In the genomic region with DNA sequence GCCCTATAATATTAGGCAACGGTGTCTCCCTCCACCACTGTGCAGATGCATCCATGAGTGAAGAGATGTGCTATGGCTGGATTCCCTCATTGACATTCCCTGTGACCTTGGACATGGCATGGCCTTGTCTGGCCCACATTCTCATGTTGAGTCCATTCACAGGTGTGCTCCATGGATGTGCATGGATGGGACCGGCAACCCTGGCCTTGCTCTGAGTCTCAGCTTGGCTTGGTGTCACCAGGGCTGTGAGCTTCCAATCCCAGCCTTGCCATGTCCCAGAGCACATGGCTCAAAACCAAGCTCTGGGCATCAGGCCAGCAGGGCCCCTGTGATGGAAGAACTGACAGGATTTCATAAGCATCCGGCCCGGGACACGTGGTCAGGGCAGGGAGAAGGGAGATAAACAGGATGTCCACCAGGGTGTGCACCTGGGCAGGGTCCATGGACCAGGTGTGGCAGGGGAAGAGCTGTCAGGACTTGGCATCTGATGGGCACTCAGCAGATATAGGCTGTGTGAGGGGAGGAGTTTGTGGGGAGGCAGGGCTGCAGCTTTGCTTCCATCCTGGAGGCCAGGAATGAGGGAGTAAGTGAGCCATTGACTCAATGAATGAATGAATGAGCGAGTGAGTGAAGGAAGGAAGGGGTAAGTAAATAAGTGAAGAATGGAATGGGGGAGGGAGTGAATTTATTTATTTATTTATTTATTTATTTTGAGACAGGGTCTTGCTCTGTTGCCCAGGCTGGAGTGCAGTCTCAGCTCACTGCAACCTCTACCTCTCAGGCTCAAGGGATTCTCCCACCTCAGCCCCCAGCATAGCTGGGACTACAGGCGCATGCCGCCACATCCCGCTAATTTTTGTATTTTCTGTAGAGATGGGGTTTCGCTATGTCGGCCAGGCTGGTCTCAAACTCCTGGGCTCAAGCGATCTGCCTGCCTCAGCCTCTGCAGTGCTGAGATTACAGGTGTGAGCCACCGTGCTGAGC, we compare ENCODE assay signal across 1 cellular context.
TF ChIP-seq lines count a peak whose summit lies in the region.

No MANE protein-coding gene starts in this region.

TF ChIP-seq in H1, 55 proteins besides CTCF, POLR2A, EP300 and RAD21:
- TF ChIP-seq TCF12 (IDR thresholded peaks at IDR 0.05; ENCODE audit: low read depth, low read length), result no peak
- TF ChIP-seq SP4 (IDR thresholded peaks at IDR 0.05; ENCODE audit: low read length), result no peak
- TF ChIP-seq, protein P1, sequence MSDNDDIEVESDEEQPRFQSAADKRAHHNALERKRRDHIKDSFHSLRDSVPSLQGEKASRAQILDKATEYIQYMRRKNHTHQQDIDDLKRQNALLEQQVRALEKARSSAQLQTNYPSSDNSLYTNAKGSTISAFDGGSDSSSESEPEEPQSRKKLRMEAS (IDR thresholded peaks at IDR 0.05), result peak; percentile 58
- no peak for TF ChIP-seq POLR2AphosphoS5 (IDR thresholded peaks at IDR 0.05; ENCODE audit: low read depth, low read length)
- TF ChIP-seq SIN3A (conservative IDR thresholded peaks at IDR 0.05 in 1 of 2, IDR thresholded peaks at IDR 0.05 in 1 of 2; ENCODE audit: low read depth in 1 of 2, low read length in 2 of 2), result 0 out of 4 replicates have a peak, but pooled peaks of 1 of the 2 experiments have one; percentile 24
- no peak for TF ChIP-seq ZNF274 (IDR thresholded peaks at IDR 0.05; ENCODE audit: borderline replicate concordance, extremely low read depth, low read length)
- no peak for TF ChIP-seq EZH2 (IDR thresholded peaks at IDR 0.05; ENCODE audit: low read depth, low read length, severe bottlenecking)
- no peak for TF ChIP-seq TEAD4 (IDR thresholded peaks at IDR 0.05; ENCODE audit: low read depth, low read length)
- no peak for TF ChIP-seq JUND (IDR thresholded peaks at IDR 0.05; ENCODE audit: low read length)
- no peak for TF ChIP-seq SP1 (IDR thresholded peaks at IDR 0.05; ENCODE audit: low read depth, low read length)
